Comparison of ENCODE assay signal across 8 cellular contexts in genomic region chr13:113947321-113948033, GRCh38. TPM values are rescaled to one million over a fixed set of nuclear protein-coding genes. Genes with fewer than 3 reads are reported as not detected.
DNase-seq lines count a peak whose midpoint lies in the region; ATAC-seq and TF ChIP-seq lines count a peak whose summit lies in the region.

No MANE protein-coding gene starts in this region.

- ATAC-seq in GM21390 (IDR thresholded peaks at IDR 0.05; ENCODE audit: unreplicated experiment) = no peak
- ATAC-seq in HG03432 (IDR thresholded peaks at IDR 0.05; ENCODE audit: unreplicated experiment) = no peak

- no peaks in the 10 kb centered on the region for H3K36me3 Mint-ChIP-seq in neural crest cell (ENCODE audit: low read depth)

- H3K4me1 Mint-ChIP-seq in neural crest cell = peaks cover 5% of the 10 kb centered on the region

- H3K4me3 ChIP-seq in BLaER1 treated with 17β-estradiol and CSF1 and Interleukin-3, amounts not matched to agents 10 nM and 100 nM = no peak overlapping the region
- H3K4me3 ChIP-seq in epithelial cell of esophagus (ENCODE audit: low read length) = no peak overlapping the region

- in situ Hi-C loops in KBM-7 (cut with MboI; ENCODE audit: low pct_unique_long_range_greater_than_20kb, low sequenced_read_pairs) = no loop called here

- H3K4me3 Mint-ChIP-seq in neural crest cell = no peak overlapping the region

- H3K9ac ChIP-seq in BLaER1 treated with 17β-estradiol and CSF1 and Interleukin-3, amounts not matched to agents 10 nM and 100 nM = peak overlapping the region in 9 of 11 experiments; percentile 17 to 71 (median 40); a peak in 14 of 22 replicates

- peak; percentile 22 for DNase-seq in NCI-H1092 (lab: John Stamatoyannopoulos, UW)
- DNase-seq in epithelial cell of esophagus (ENCODE audit: low read depth) = peak; percentile 64
- no peak for DNase-seq in neural crest cell (ENCODE audit: low read depth, low spot score)
- no peak for DNase-seq in KBM-7
- no peak for DNase-seq in SKM-1 treated with dmso at 0.1 percent for 144 hours (lab: John Stamatoyannopoulos, UW; ENCODE audit: unreplicated experiment)

- no peaks in the 10 kb centered on the region; a peak in 1 of 22 replicates for H3K27me3 ChIP-seq in BLaER1 treated with 17β-estradiol and CSF1 and Interleukin-3, amounts not matched to agents 10 nM and 100 nM

- peak overlapping the region in 10 of 11 experiments; percentile 13 to 83 (median 53); a peak in 19 of 22 replicates for H3K27ac ChIP-seq in BLaER1 treated with 17β-estradiol and CSF1 and Interleukin-3, amounts not matched to agents 10 nM and 100 nM

- TF ChIP-seq CTCF in epithelial cell of esophagus (IDR thresholded peaks at IDR 0.05; ENCODE audit: insufficient read depth, low read depth, low read length, missing control alignments) (peak; percentile 79), neural crest cell (conservative IDR thresholded peaks at IDR 0.05) (peak; percentile 32)

- H3K36me3 ChIP-seq in BLaER1 treated with 17β-estradiol and CSF1 and Interleukin-3, amounts not matched to agents 10 nM and 100 nM = no peaks in the 10 kb centered on the region

- H4K20me1 ChIP-seq in BLaER1 treated with 17β-estradiol and CSF1 and Interleukin-3, amounts not matched to agents 10 nM and 100 nM = peaks cover 0 to 45% (median 0%) of the 10 kb centered on the region in 11 experiments; a peak in 9 of 22 replicates

- peaks cover 44 to 60% (median 56%) of the 10 kb centered on the region in 10 experiments for H3K4me1 ChIP-seq in BLaER1 treated with 17β-estradiol and CSF1 and Interleukin-3, amounts not matched to agents 10 nM and 100 nM

- H3K9me3 Mint-ChIP-seq in neural crest cell = no peaks in the 10 kb centered on the region

- H3K27me3 Mint-ChIP-seq in neural crest cell (ENCODE audit: low read depth) = no peaks in the 10 kb centered on the region

- peaks cover 0 to 7% (median 0%) of the 10 kb centered on the region in 11 experiments; a peak in 4 of 22 replicates for H3K9me3 ChIP-seq in BLaER1 treated with 17β-estradiol and CSF1 and Interleukin-3, amounts not matched to agents 10 nM and 100 nM (replicated peaks in 1 of 11)

- peak overlapping the region; percentile 53 to 91 (median 78) for H3K4me2 ChIP-seq in BLaER1 treated with 17β-estradiol and CSF1 and Interleukin-3, amounts not matched to agents 10 nM and 100 nM

- H3K27ac Mint-ChIP-seq in neural crest cell (ENCODE audit: unreplicated experiment) = no peak overlapping the region

RNA-seq across cellular contexts. Expression of gene C13orf46, which starts 26.4 kb away (rescaled TPM):
- 0.66 and 1.9 TPM in 2 replicates for total RNA-seq in neural crest cell

Comparison
In these comparisons a context has a peak if more than half of its experiments do, and no peak if none do; other contexts are left out.
1. DNase-seq: peak in NCI-H1092 (single experiment) and epithelial cell of esophagus (single experiment); none in neural crest cell (single experiment), KBM-7 (single experiment) and SKM-1 treated with dmso at 0.1 percent for 144 hours (single experiment).